Comparison of ENCODE assay signal across 1 cellular context in the genomic region with DNA sequence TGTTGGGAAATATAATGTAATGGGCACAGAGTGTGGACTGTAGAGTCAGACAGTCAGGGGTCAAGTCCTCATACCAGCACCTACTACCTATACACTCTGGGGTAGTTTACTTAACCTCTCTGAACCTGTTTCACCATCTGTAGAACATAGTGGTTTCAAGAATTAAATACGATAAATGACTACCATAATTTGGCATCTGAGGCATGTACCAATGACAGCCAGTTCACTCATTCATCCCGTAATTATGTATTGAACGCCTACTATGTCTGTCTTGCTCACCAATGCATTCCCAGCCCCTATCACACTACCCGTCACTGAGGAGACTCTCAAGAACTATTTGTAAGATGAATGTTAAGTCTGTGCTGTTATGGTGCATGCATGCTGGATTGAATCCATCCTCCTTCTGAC.
TF ChIP-seq lines count a peak whose summit lies in the region.

No MANE protein-coding gene starts in this region.

TF ChIP-seq in HepG2, 621 proteins besides CTCF, POLR2A, EP300 and RAD21 (continued from another document and continues in another):
- TF ChIP-seq GPBP1L1 (CRISPR knock-in tag; IDR thresholded peaks at IDR 0.05) (no peak), ZNF496 (CRISPR knock-in tag; IDR thresholded peaks at IDR 0.05; ENCODE audit: insufficient replicate concordance) (no peak), GLMP (CRISPR knock-in tag; IDR thresholded peaks at IDR 0.05; ENCODE audit: borderline replicate concordance) (no peak), PLRG1 (conservative IDR thresholded peaks at IDR 0.05) (no peak), HNRNPH1 (optimal IDR thresholded peaks at IDR 0.05; ENCODE audit: low read depth, low read length) (no peak), HHEX (CRISPR knock-in tag; IDR thresholded peaks at IDR 0.05) (0 out of 2 replicates have a peak, but pooled peaks have one; percentile 46), ZFP36L2 (CRISPR knock-in tag; IDR thresholded peaks at IDR 0.05) (no peak), ZNF205 (CRISPR knock-in tag; IDR thresholded peaks at IDR 0.05) (0 out of 2 replicates have a peak, but pooled peaks have one; percentile 43), FOSL1 (CRISPR knock-in tag; IDR thresholded peaks at IDR 0.05; ENCODE audit: borderline replicate concordance) (peak; percentile 51; the same call in 1 of the 2 replicates), ZNF44 (CRISPR knock-in tag; IDR thresholded peaks at IDR 0.05) (no peak), HNRNPK (IDR thresholded peaks at IDR 0.05; ENCODE audit: low read depth, low read length, poor library complexity, severe bottlenecking) (no peak), ZBTB38 (CRISPR knock-in tag; IDR thresholded peaks at IDR 0.05) (no peak), ZNF10 (CRISPR knock-in tag; IDR thresholded peaks at IDR 0.05; ENCODE audit: borderline replicate concordance, low read depth) (no peak), SCMH1 (CRISPR knock-in tag; IDR thresholded peaks at IDR 0.05; ENCODE audit: borderline replicate concordance) (no peak), TBX2 (CRISPR knock-in tag; IDR thresholded peaks at IDR 0.05; ENCODE audit: borderline replicate concordance) (no peak; the same call in 1 of the 2 replicates), ATF3 (CRISPR knock-in tag; IDR thresholded peaks at IDR 0.05) (peak; percentile 49; the same call in 1 of the 2 replicates), HOXA3 (CRISPR knock-in tag; IDR thresholded peaks at IDR 0.05) (no peak), HNRNPLL (IDR thresholded peaks at IDR 0.05; ENCODE audit: low read depth, low read length, poor library complexity, severe bottlenecking) (no peak), PAF1 (CRISPR knock-in tag; IDR thresholded peaks at IDR 0.05) (no peak), TBL1XR1 (IDR thresholded peaks at IDR 0.05; ENCODE audit: borderline replicate concordance, low read length, partially characterized antibody) (peak; percentile 96), NFKB2 (CRISPR knock-in tag; IDR thresholded peaks at IDR 0.05; ENCODE audit: borderline replicate concordance) (no peak), MYC (CRISPR knock-in tag; IDR thresholded peaks at IDR 0.05; ENCODE audit: borderline replicate concordance) (no peak), FOXP4 (CRISPR knock-in tag; IDR thresholded peaks at IDR 0.05) (peak; percentile 36; the same call in 1 of the 2 replicates), ARID5B (CRISPR knock-in tag; IDR thresholded peaks at IDR 0.05) (peak; percentile 90), ZMAT3 (CRISPR knock-in tag; conservative IDR thresholded peaks at IDR 0.05) (no peak), BATF2 (CRISPR knock-in tag; IDR thresholded peaks at IDR 0.05) (no peak), ZBTB7B (CRISPR knock-in tag; IDR thresholded peaks at IDR 0.05) (peak; percentile 52; the same call in 1 of the 2 replicates), RAD51 (IDR thresholded peaks at IDR 0.05; ENCODE audit: borderline replicate concordance) (no peak), ZNF615 (CRISPR knock-in tag; IDR thresholded peaks at IDR 0.05; ENCODE audit: borderline replicate concordance) (no peak), ZNF101 (CRISPR knock-in tag; IDR thresholded peaks at IDR 0.05; ENCODE audit: borderline replicate concordance, low read depth) (no peak)
- TF ChIP-seq, protein P1, sequence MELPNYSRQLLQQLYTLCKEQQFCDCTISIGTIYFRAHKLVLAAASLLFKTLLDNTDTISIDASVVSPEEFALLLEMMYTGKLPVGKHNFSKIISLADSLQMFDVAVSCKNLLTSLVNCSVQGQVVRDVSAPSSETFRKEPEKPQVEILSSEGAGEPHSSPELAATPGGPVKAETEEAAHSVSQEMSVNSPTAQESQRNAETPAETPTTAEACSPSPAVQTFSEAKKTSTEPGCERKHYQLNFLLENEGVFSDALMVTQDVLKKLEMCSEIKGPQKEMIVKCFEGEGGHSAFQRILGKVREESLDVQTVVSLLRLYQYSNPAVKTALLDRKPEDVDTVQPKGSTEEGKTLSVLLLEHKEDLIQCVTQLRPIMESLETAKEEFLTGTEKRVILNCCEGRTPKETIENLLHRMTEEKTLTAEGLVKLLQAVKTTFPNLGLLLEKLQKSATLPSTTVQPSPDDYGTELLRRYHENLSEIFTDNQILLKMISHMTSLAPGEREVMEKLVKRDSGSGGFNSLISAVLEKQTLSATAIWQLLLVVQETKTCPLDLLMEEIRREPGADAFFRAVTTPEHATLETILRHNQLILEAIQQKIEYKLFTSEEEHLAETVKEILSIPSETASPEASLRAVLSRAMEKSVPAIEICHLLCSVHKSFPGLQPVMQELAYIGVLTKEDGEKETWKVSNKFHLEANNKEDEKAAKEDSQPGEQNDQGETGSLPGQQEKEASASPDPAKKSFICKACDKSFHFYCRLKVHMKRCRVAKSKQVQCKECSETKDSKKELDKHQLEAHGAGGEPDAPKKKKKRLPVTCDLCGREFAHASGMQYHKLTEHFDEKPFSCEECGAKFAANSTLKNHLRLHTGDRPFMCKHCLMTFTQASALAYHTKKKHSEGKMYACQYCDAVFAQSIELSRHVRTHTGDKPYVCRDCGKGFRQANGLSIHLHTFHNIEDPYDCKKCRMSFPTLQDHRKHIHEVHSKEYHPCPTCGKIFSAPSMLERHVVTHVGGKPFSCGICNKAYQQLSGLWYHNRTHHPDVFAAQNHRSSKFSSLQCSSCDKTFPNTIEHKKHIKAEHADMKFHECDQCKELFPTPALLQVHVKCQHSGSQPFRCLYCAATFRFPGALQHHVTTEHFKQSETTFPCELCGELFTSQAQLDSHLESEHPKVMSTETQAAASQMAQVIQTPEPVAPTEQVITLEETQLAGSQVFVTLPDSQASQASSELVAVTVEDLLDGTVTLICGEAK (IDR thresholded peaks at IDR 0.05) = no peak
- TF ChIP-seq, protein P1 (CRISPR knock-in tag; IDR thresholded peaks at IDR 0.05) = no peak
- TF ChIP-seq, protein P2, sequence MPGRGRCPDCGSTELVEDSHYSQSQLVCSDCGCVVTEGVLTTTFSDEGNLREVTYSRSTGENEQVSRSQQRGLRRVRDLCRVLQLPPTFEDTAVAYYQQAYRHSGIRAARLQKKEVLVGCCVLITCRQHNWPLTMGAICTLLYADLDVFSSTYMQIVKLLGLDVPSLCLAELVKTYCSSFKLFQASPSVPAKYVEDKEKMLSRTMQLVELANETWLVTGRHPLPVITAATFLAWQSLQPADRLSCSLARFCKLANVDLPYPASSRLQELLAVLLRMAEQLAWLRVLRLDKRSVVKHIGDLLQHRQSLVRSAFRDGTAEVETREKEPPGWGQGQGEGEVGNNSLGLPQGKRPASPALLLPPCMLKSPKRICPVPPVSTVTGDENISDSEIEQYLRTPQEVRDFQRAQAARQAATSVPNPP (CRISPR knock-in tag; IDR thresholded peaks at IDR 0.05) = no peak
- TF ChIP-seq, protein P3, sequence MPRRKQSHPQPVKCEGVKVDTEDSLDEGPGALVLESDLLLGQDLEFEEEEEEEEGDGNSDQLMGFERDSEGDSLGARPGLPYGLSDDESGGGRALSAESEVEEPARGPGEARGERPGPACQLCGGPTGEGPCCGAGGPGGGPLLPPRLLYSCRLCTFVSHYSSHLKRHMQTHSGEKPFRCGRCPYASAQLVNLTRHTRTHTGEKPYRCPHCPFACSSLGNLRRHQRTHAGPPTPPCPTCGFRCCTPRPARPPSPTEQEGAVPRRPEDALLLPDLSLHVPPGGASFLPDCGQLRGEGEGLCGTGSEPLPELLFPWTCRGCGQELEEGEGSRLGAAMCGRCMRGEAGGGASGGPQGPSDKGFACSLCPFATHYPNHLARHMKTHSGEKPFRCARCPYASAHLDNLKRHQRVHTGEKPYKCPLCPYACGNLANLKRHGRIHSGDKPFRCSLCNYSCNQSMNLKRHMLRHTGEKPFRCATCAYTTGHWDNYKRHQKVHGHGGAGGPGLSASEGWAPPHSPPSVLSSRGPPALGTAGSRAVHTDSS (CRISPR knock-in tag; conservative IDR thresholded peaks at IDR 0.05) = no peak
